ENCODE assay signal across 19 cellular contexts in genomic region chr11:42840176-42840829, GRCh38.
DNase-seq lines count a peak whose midpoint lies in the region; ATAC-seq and TF ChIP-seq lines count a peak whose summit lies in the region.
"Had no signal": no experiment of that assay in that cellular context is flagged by ENCODE, and none has a peak within 500 bp of the region (broad histone marks: within the 10 kb centered on the region; RNA-seq: fewer than 3 reads in every experiment).

No MANE protein-coding gene starts in this region.

- no peak for DNase-seq in mesendoderm
- DNase-seq in upper lobe of left lung, result no peak
- DNase-seq in NCI-H1417 (lab: John Stamatoyannopoulos, UW), result no peak
- DNase-seq in WTC11 (ENCODE audit: low spot score), result no peak
- DNase-seq: activated T-cell treated with anti-CD3 and anti-CD28 coated beads, Interleukin-2, amount 50 U/mL, for 72 hours; Calu3; effector memory CD8-positive, alpha-beta T cell; NCI-H1092; NCI-H69; stimulated activated CD4-positive, alpha-beta T cell treated with anti-CD3 and anti-CD28 coated beads, Interleukin-15, amount 100 ng/mL, for 24 hours had no signal

- peaks cover 19% of the 10 kb centered on the region for H3K9me3 Mint-ChIP-seq in WTC11

- no peaks in the 10 kb centered on the region for H3K36me3 Mint-ChIP-seq in WTC11
- H3K36me3 Mint-ChIP-seq: activated naive CD4-positive, alpha-beta T cell treated with anti-CD3 and anti-CD28 coated beads, Interleukin-2, amount 50 U/mL, for 24 hours; stimulated activated memory B cell treated with anti-CD40 and anti-IgM and Interleukin-4, amounts not matched to agents 10 μg/mL and 1 μg/mL and 100 μg/mL, for 72 hours had no signal

- no peaks in the 10 kb centered on the region for H3K27me3 ChIP-seq in mesendoderm (ENCODE audit: insufficient read depth, low read length, poor library complexity)
- H3K27me3 ChIP-seq in upper lobe of left lung, result no peaks in the 10 kb centered on the region

- no peak overlapping the region for H4K5ac ChIP-seq in mesendoderm (ENCODE audit: low read length)

- no peak overlapping the region for H3K9ac ChIP-seq in mesendoderm (ENCODE audit: low read length)
- H3K9ac ChIP-seq: KMS-11 had no signal

- TF ChIP-seq CTCF in upper lobe of left lung (IDR thresholded peaks at IDR 0.05), result no peak
- no peak for TF ChIP-seq CTCF in WTC11 (IDR thresholded peaks at IDR 0.05)

- H2BK120ac ChIP-seq in mesendoderm (ENCODE audit: low read depth, low read length), result no peak overlapping the region

- peaks cover 36% of the 10 kb centered on the region for H3K4me1 Mint-ChIP-seq in WTC11
- H3K4me1 Mint-ChIP-seq: activated naive CD4-positive, alpha-beta T cell treated with anti-CD3 and anti-CD28 coated beads, Interleukin-2, amount 50 U/mL, for 24 hours; B cell; stimulated activated memory B cell treated with anti-CD40 and anti-IgM and Interleukin-4, amounts not matched to agents 10 μg/mL and 1 μg/mL and 100 μg/mL, for 72 hours had no signal

- H3K23ac ChIP-seq in mesendoderm (ENCODE audit: low read length), result no peak overlapping the region

- H3K56ac ChIP-seq in mesendoderm (ENCODE audit: low read length), result peak overlapping the region; percentile 17

- WGBS in mesendoderm (ENCODE audit: extremely low coverage, insufficient coverage, low lambda C conversion rate), result no CpG with 5 or more reads among the region's 7 CpGs
- 67 to 68% methylated on average over 7 of the region's 7 CpGs for WGBS in upper lobe of left lung, 2 donors

- H3K9me3 ChIP-seq in upper lobe of left lung, result no peaks in the 10 kb centered on the region
- H3K9me3 ChIP-seq: SJSA1 had no signal

- CTCF ChIA-PET in WTC11 (lab: Charles Lee), result no interaction called here

- H3K36me3 ChIP-seq in mesendoderm (ENCODE audit: control insufficient read depth, insufficient read depth, low read length) (no peaks in the 10 kb centered on the region), upper lobe of left lung (no peaks in the 10 kb centered on the region)
- H3K36me3 ChIP-seq: SJSA1 had no signal

- H3K79me1 ChIP-seq in mesendoderm (ENCODE audit: low read length), result no peaks in the 10 kb centered on the region

- H3K4me1 ChIP-seq in mesendoderm (ENCODE audit: control insufficient read depth, low read depth, low read length), result no peaks in the 10 kb centered on the region
- no peaks in the 10 kb centered on the region for H3K4me1 ChIP-seq in upper lobe of left lung
- H3K4me1 ChIP-seq: SJSA1 had no signal

- no peak overlapping the region for H2AK5ac ChIP-seq in mesendoderm (ENCODE audit: low read length)

- no peak overlapping the region for H2BK5ac ChIP-seq in mesendoderm (ENCODE audit: low read length)

- TF ChIP-seq EP300 in upper lobe of left lung (IDR thresholded peaks at IDR 0.05), result no peak

- POLR2A ChIA-PET in WTC11 (lab: Charles Lee), result no interaction called here

- no peak overlapping the region for H3K4me2 ChIP-seq in mesendoderm (ENCODE audit: low read length)
- H3K4me2 ChIP-seq: KMS-11 had no signal

- no peak overlapping the region for H3K27ac ChIP-seq in mesendoderm (ENCODE audit: low read depth, low read length)
- no peak overlapping the region for H3K27ac ChIP-seq in upper lobe of left lung
- H3K27ac ChIP-seq: KMS-11, SJSA1 had no signal

- H3K27me3 Mint-ChIP-seq in WTC11 (ENCODE audit: low read depth), result no peaks in the 10 kb centered on the region; the same call in 1 of the 2 replicates
- H3K27me3 Mint-ChIP-seq: activated naive CD4-positive, alpha-beta T cell treated with anti-CD3 and anti-CD28 coated beads, Interleukin-2, amount 50 U/mL, for 24 hours; B cell; effector memory CD8-positive, alpha-beta T cell; stimulated activated memory B cell treated with anti-CD40 and anti-IgM and Interleukin-4, amounts not matched to agents 10 μg/mL and 1 μg/mL and 100 μg/mL, for 72 hours had no signal

- no peak overlapping the region for H3K4me3 ChIP-seq in mesendoderm (ENCODE audit: low read length)
- H3K4me3 ChIP-seq in upper lobe of left lung, result no peak overlapping the region
- H3K4me3 ChIP-seq: SJSA1 had no signal

- H3K27ac Mint-ChIP-seq in WTC11, result no peak overlapping the region
- H3K27ac Mint-ChIP-seq: activated naive CD4-positive, alpha-beta T cell treated with anti-CD3 and anti-CD28 coated beads, Interleukin-2, amount 50 U/mL, for 24 hours; activated T-cell treated with anti-CD3 and anti-CD28 coated beads, Interleukin-2, amount 50 U/mL, for 72 hours; B cell; effector memory CD8-positive, alpha-beta T cell; stimulated activated memory B cell treated with anti-CD40 and anti-IgM and Interleukin-4, amounts not matched to agents 10 μg/mL and 1 μg/mL and 100 μg/mL, for 72 hours had no signal

- H3K18ac ChIP-seq in mesendoderm (ENCODE audit: low read length), result no peak overlapping the region

- no peak overlapping the region for H3K4ac ChIP-seq in mesendoderm (ENCODE audit: low read depth, low read length)

- no peaks in the 10 kb centered on the region for H3K79me2 ChIP-seq in mesendoderm (ENCODE audit: control insufficient read depth, insufficient read depth, low read length)

- H3K4me3 Mint-ChIP-seq in WTC11, result no peak overlapping the region
- H3K4me3 Mint-ChIP-seq: activated naive CD4-positive, alpha-beta T cell treated with anti-CD3 and anti-CD28 coated beads, Interleukin-2, amount 50 U/mL, for 24 hours; activated T-cell treated with anti-CD3 and anti-CD28 coated beads, Interleukin-2, amount 50 U/mL, for 72 hours; B cell; effector memory CD8-positive, alpha-beta T cell; stimulated activated memory B cell treated with anti-CD40 and anti-IgM and Interleukin-4, amounts not matched to agents 10 μg/mL and 1 μg/mL and 100 μg/mL, for 72 hours had no signal

- no peak overlapping the region for H2BK15ac ChIP-seq in mesendoderm (replicated peaks; ENCODE audit: low read depth)

- ATAC-seq in GM19023 (IDR thresholded peaks at IDR 0.05; ENCODE audit: unreplicated experiment) (peak; percentile 87), HG02610 (IDR thresholded peaks at IDR 0.05; ENCODE audit: unreplicated experiment) (peak; percentile 75), HG03432 (IDR thresholded peaks at IDR 0.05; ENCODE audit: unreplicated experiment) (peak; percentile 98), upper lobe of left lung (ENCODE audit: low FRiP score in 2 of 2) (no peak), HG02678 (IDR thresholded peaks at IDR 0.05; ENCODE audit: unreplicated experiment) (no peak), WTC11 (no peak)
- ATAC-seq: activated T-cell treated with anti-CD3 and anti-CD28 coated beads, Interleukin-2, amount 50 U/mL, for 72 hours; effector memory CD8-positive, alpha-beta T cell; stimulated activated memory B cell treated with anti-CD40 and anti-IgM and Interleukin-4, amounts not matched to agents 10 μg/mL and 1 μg/mL and 100 μg/mL, for 72 hours had no signal

- no peak overlapping the region for H4K8ac ChIP-seq in mesendoderm (ENCODE audit: low read depth, low read length)

- no peak for TF ChIP-seq POLR2A in upper lobe of left lung (IDR thresholded peaks at IDR 0.05)

TF ChIP-seq in WTC11, 78 proteins besides CTCF, POLR2A, EP300 and RAD21 (continues in another document):
- no peak for TF ChIP-seq ATF1 (CRISPR knock-in tag; IDR thresholded peaks at IDR 0.05)
- no peak for TF ChIP-seq E2F5 (CRISPR knock-in tag; IDR thresholded peaks at IDR 0.05)
- TF ChIP-seq ELF4 (CRISPR knock-in tag; IDR thresholded peaks at IDR 0.05; ENCODE audit: low read depth), result no peak
- TF ChIP-seq GABPB1 (CRISPR knock-in tag; IDR thresholded peaks at IDR 0.05), result no peak
- no peak for TF ChIP-seq JUN (CRISPR knock-in tag; IDR thresholded peaks at IDR 0.05)
- no peak for TF ChIP-seq AR (CRISPR knock-in tag; IDR thresholded peaks at IDR 0.05)

Comparison
In these comparisons a context has a peak if more than half of its experiments do, and no peak if none do; other contexts are left out.
1. ATAC-seq: peak in GM19023 (single experiment), HG02610 (single experiment) and HG03432 (single experiment); none in upper lobe of left lung (0 of 2), HG02678 (single experiment) and WTC11 (single experiment).